11 cellular contexts compared by ENCODE assay signal in the genomic region with DNA sequence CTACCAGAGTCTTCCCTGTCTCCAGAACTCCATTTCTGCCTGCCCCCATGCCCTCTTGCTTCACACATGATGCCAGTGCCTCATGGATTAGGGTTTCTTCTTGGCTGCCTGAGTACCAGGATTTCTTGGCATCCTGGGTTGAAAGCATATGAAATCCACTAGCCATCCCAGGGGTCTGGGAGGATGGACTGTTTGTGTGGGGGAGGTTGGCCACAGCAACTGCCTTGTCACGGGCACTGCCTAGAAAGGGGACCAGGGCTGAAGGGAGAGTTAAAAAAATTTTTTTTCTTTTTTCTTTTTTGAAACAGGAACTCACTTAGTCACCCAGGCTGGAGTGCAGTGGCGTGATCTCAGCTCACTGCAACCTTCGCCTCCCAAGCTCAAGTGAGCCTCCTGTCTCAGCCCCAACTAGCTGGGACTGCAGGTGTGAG. TPM values are rescaled to one million over a fixed set of nuclear protein-coding genes. Genes with fewer than 3 reads are reported as not detected.
DNase-seq lines count a peak whose midpoint lies in the region; ATAC-seq, FAIRE-seq and TF ChIP-seq lines count a peak whose summit lies in the region.
"Had no signal": no experiment of that assay in that cellular context is flagged by ENCODE, and none has a peak within 500 bp of the region (broad histone marks: within the 10 kb centered on the region; RNA-seq: fewer than 3 reads in every experiment).

No MANE protein-coding gene starts in this region.

- H3K36me3 Mint-ChIP-seq in CD4-positive, alpha-beta memory T cell: peaks cover 7 to 15% of the 10 kb centered on the region in 2 donors
- H3K36me3 Mint-ChIP-seq in GM23338 (ENCODE audit: low read depth): no peaks in the 10 kb centered on the region; the same call in 2 of the 3 replicates
- H3K36me3 Mint-ChIP-seq in nephron progenitor cell (ENCODE audit: low read depth): no peaks in the 10 kb centered on the region

- intact Hi-C loops in CD4-positive, alpha-beta memory T cell (cut with micrococcal nuclease): no loop called here

- no peaks in the 10 kb centered on the region for H3K27me3 Mint-ChIP-seq in CD4-positive, alpha-beta memory T cell
- H3K27me3 Mint-ChIP-seq in GM23338 (ENCODE audit: insufficient read depth, low read depth, poor library complexity) (peaks cover 13% of the 10 kb centered on the region), nephron progenitor cell (ENCODE audit: low read depth, poor library complexity) (peaks cover 7% of the 10 kb centered on the region)

- no peak for DNase-seq in CD4-positive, alpha-beta memory T cell
- no peak for DNase-seq in GM23338 (ENCODE audit: low spot score)
- DNase-seq in nephron progenitor cell: no peak
- DNase-seq in H54 (ENCODE audit: insufficient read length, low spot score): no peak
- no peak for DNase-seq in HuH-7 (ENCODE audit: low spot score)
- DNase-seq: NCI-H2081, T1000 had no signal

- no peaks in the 10 kb centered on the region for H3K36me3 ChIP-seq in CD4-positive, alpha-beta memory T cell (ENCODE audit: insufficient read depth, low read length)
- no peaks in the 10 kb centered on the region for H3K36me3 ChIP-seq in GM23338 (ENCODE audit: insufficient read depth)
- H3K36me3 ChIP-seq: thyroid gland had no signal

- ATAC-seq in GM23338 (no peak), GM19023 (IDR thresholded peaks at IDR 0.05; ENCODE audit: unreplicated experiment) (no peak)

- no peaks in the 10 kb centered on the region for H3K79me2 ChIP-seq in GM23338 (replicated peaks; ENCODE audit: insufficient read depth)

- H3K4me2 ChIP-seq in GM23338: no peak overlapping the region

- 62 to 85% (median 66%) methylated on average over 3 of the region's 3 CpGs for WGBS in adipose tissue, 3 donors

- no peaks in the 10 kb centered on the region for H3K9me2 ChIP-seq in GM23338 (ENCODE audit: insufficient read depth)

- no peak for FAIRE-seq in H54 (lab: Jason Lieb, UNC)
- FAIRE-seq: GM18507 had no signal

- TF ChIP-seq POLR2A in H54 (IDR thresholded peaks at IDR 0.05; ENCODE audit: low read depth, low read length): no peak

- H3K27ac ChIP-seq in CD4-positive, alpha-beta memory T cell (ENCODE audit: low read depth, low read length): no peak overlapping the region
- no peak overlapping the region for H3K27ac ChIP-seq in GM23338 (ENCODE audit: low read depth)
- peak overlapping the region; percentile 3 for H3K27ac ChIP-seq in adipose tissue (ENCODE audit: low read depth, low read length)

- H3K9me3 ChIP-seq in CD4-positive, alpha-beta memory T cell (ENCODE audit: control insufficient read depth in 1 of 2, low read length in 2 of 2): no peaks in the 10 kb centered on the region
- H3K9me3 ChIP-seq: thyroid gland had no signal

- POLR2A ChIA-PET in CD4-positive, alpha-beta memory T cell (lab: Charles Lee; ENCODE audit: partially characterized antibody): interaction anchor here (1.3 to 2.2 kb wide), 2 partner anchors 10 to 54 kb away, joined by 3 to 11 read pairs; a partner anchor contains a TSS

- no peaks in the 10 kb centered on the region for H4K20me1 ChIP-seq in GM23338 (replicated peaks; ENCODE audit: insufficient read depth)

- CTCF ChIA-PET in CD4-positive, alpha-beta memory T cell (lab: Charles Lee; ENCODE audit: partially characterized antibody): interaction anchor here (1.1 kb wide), 1 partner anchor 10 kb away, joined by 3 read pairs; no protein-coding TSS in a partner anchor

- peak overlapping the region in 3 of 8 donors; percentile 19 to 33 (median 20) for H3K4me3 Mint-ChIP-seq in CD4-positive, alpha-beta memory T cell
- H3K4me3 Mint-ChIP-seq in GM23338 (no peak overlapping the region), nephron progenitor cell (no peak overlapping the region)

- no peak for TF ChIP-seq CTCF in GM23338 (conservative IDR thresholded peaks at IDR 0.05; ENCODE audit: low read depth in 2 of 2)
- no peak for TF ChIP-seq CTCF in nephron progenitor cell (IDR thresholded peaks at IDR 0.05)

- H3K27ac Mint-ChIP-seq in CD4-positive, alpha-beta memory T cell: peak overlapping the region in 6 of 7 donors; percentile 6 to 83 (median 57)
- 0 out of 2 replicates have a peak overlapping the region, but pooled peaks have one; percentile 6 for H3K27ac Mint-ChIP-seq in GM23338
- peak overlapping the region; percentile 39 for H3K27ac Mint-ChIP-seq in nephron progenitor cell

- peaks cover 26 to 64% (median 40%) of the 10 kb centered on the region in 4 donors for H3K4me1 Mint-ChIP-seq in CD4-positive, alpha-beta memory T cell
- peaks cover 10% of the 10 kb centered on the region for H3K4me1 Mint-ChIP-seq in GM23338
- peaks cover 53% of the 10 kb centered on the region for H3K4me1 Mint-ChIP-seq in nephron progenitor cell

- H2AFZ ChIP-seq in GM23338: no peak overlapping the region

- 0 out of 2 replicates have a peak, but pooled peaks cover 5% of the 10 kb centered on the region for H3F3A ChIP-seq in GM23338 (replicated peaks; ENCODE audit: low read depth)

- peaks cover 28% of the 10 kb centered on the region for H3K4me1 ChIP-seq in CD4-positive, alpha-beta memory T cell (ENCODE audit: insufficient read depth, low read length)
- H3K4me1 ChIP-seq in GM23338 (ENCODE audit: insufficient read depth): peaks cover 8% of the 10 kb centered on the region; the same call in 1 of the 2 replicates

- no peaks in the 10 kb centered on the region for H3K27me3 ChIP-seq in CD4-positive, alpha-beta memory T cell (ENCODE audit: insufficient read depth, low read length)
- no peaks in the 10 kb centered on the region for H3K27me3 ChIP-seq in GM23338 (ENCODE audit: insufficient read depth)
- H3K27me3 ChIP-seq: thyroid gland had no signal

- no peaks in the 10 kb centered on the region for H3K9me3 Mint-ChIP-seq in CD4-positive, alpha-beta memory T cell
- H3K9me3 Mint-ChIP-seq in GM23338 (no peaks in the 10 kb centered on the region), nephron progenitor cell (no peaks in the 10 kb centered on the region)

- H3K4me3 ChIP-seq in CD4-positive, alpha-beta memory T cell (ENCODE audit: low read length in 2 of 2): no peak overlapping the region
- no peak overlapping the region for H3K4me3 ChIP-seq in GM23338
- H3K4me3 ChIP-seq: thyroid gland had no signal

TF ChIP-seq in GM23338, 12 proteins besides CTCF, POLR2A, EP300 and RAD21:
- TF ChIP-seq ZNF331 (CRISPR knock-in tag; IDR thresholded peaks at IDR 0.05; ENCODE audit: low read depth) (no peak), EZH2 (IDR thresholded peaks at IDR 0.05; ENCODE audit: low read depth, unreplicated experiment) (no peak), ZNF114 (CRISPR knock-in tag; IDR thresholded peaks at IDR 0.05) (no peak), NANOG (IDR thresholded peaks at IDR 0.05; ENCODE audit: borderline replicate concordance) (no peak), JUNB (IDR thresholded peaks at IDR 0.05; ENCODE audit: unreplicated experiment) (no peak)
- TF ChIP-seq, protein P1, sequence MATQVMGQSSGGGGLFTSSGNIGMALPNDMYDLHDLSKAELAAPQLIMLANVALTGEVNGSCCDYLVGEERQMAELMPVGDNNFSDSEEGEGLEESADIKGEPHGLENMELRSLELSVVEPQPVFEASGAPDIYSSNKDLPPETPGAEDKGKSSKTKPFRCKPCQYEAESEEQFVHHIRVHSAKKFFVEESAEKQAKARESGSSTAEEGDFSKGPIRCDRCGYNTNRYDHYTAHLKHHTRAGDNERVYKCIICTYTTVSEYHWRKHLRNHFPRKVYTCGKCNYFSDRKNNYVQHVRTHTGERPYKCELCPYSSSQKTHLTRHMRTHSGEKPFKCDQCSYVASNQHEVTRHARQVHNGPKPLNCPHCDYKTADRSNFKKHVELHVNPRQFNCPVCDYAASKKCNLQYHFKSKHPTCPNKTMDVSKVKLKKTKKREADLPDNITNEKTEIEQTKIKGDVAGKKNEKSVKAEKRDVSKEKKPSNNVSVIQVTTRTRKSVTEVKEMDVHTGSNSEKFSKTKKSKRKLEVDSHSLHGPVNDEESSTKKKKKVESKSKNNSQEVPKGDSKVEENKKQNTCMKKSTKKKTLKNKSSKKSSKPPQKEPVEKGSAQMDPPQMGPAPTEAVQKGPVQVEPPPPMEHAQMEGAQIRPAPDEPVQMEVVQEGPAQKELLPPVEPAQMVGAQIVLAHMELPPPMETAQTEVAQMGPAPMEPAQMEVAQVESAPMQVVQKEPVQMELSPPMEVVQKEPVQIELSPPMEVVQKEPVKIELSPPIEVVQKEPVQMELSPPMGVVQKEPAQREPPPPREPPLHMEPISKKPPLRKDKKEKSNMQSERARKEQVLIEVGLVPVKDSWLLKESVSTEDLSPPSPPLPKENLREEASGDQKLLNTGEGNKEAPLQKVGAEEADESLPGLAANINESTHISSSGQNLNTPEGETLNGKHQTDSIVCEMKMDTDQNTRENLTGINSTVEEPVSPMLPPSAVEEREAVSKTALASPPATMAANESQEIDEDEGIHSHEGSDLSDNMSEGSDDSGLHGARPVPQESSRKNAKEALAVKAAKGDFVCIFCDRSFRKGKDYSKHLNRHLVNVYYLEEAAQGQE (IDR thresholded peaks at IDR 0.05; ENCODE audit: unreplicated experiment): no peak
- TF ChIP-seq, protein P2, sequence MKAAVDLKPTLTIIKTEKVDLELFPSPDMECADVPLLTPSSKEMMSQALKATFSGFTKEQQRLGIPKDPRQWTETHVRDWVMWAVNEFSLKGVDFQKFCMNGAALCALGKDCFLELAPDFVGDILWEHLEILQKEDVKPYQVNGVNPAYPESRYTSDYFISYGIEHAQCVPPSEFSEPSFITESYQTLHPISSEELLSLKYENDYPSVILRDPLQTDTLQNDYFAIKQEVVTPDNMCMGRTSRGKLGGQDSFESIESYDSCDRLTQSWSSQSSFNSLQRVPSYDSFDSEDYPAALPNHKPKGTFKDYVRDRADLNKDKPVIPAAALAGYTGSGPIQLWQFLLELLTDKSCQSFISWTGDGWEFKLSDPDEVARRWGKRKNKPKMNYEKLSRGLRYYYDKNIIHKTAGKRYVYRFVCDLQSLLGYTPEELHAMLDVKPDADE (IDR thresholded peaks at IDR 0.05): no peak

RNA-seq across cellular contexts. Expression of a gene that starts 4.2 kb away (rescaled TPM):
- total RNA-seq in CD4-positive, alpha-beta memory T cell: 10 to 100 TPM; 12.4 to 14.3 TPM
- polyA plus RNA-seq in CD4-positive, alpha-beta memory T cell: 1 to 10 TPM in 1 of 2 donors, under 1 TPM in 1; 0.11 to 1.2 TPM
- total RNA-seq in GM23338 (2014; rRNA removed; shearing (Covaris generic)): 10.0 and 10.7 TPM in 2 replicates
- polyA plus RNA-seq in GM23338 (2016; fragmentation: Nextera tagmentation; extraction: Ambion mirVana) (1.7 and 2.5 TPM in 2 replicates), adipose tissue (1 to 10 TPM; 3.3 to 6.6 (median 6.3) TPM)

RNA-seq across cellular contexts. Expression of a gene that starts 4.5 kb away (rescaled TPM):
- total RNA-seq in CD4-positive, alpha-beta memory T cell: 1 to 10 TPM; 8.0 to 8.6 TPM
- 1 to 10 TPM in 1 of 2 donors, under 1 TPM in 1; 0.88 to 2.6 TPM for polyA plus RNA-seq in CD4-positive, alpha-beta memory T cell
- 3.6 and 3.7 TPM in 2 replicates for total RNA-seq in GM23338 (2014; rRNA removed; shearing (Covaris generic))
- 0.71 and 1.0 TPM in 2 replicates for polyA plus RNA-seq in GM23338 (2016; fragmentation: Nextera tagmentation; extraction: Ambion mirVana)
- polyA plus RNA-seq in adipose tissue: 1 to 10 TPM; 2.7 to 8.4 (median 7.6) TPM

RNA-seq across cellular contexts. Expression of a gene that starts 53.5 kb away (rescaled TPM):
- total RNA-seq in CD4-positive, alpha-beta memory T cell: 10 to 100 TPM; 27.6 to 31.2 TPM
- polyA plus RNA-seq in CD4-positive, alpha-beta memory T cell: 10 to 100 TPM; 47.6 to 66.9 TPM
- 89.0 and 94.3 TPM in 2 replicates for total RNA-seq in GM23338 (2014; rRNA removed; shearing (Covaris generic))
- polyA plus RNA-seq in GM23338 (2016; fragmentation: Nextera tagmentation; extraction: Ambion mirVana) (125 and 130 TPM in 2 replicates), adipose tissue (10 to 100 TPM; 14.1 to 36.2 (median 32.3) TPM)

Comparison
In these comparisons a context has a peak if more than half of its experiments do, and no peak if none do; other contexts are left out.
1. H3K27ac Mint-ChIP-seq: peak in every context shown above with its lines; median percentile 57 in CD4-positive, alpha-beta memory T cell; 39 in nephron progenitor cell; 6 in GM23338.